8 cellular contexts compared by ENCODE assay signal in genomic region chr19:19191920-19192882, GRCh38. TPM values are rescaled to one million over a fixed set of nuclear protein-coding genes. Genes with fewer than 3 reads are reported as not detected.
A peak's percentile ranks its signal among the peaks of the same experiment; 100 is the strongest.
DNase-seq lines count a peak whose midpoint lies in the region; ATAC-seq, FAIRE-seq and TF ChIP-seq lines count a peak whose summit lies in the region.

Gene BORCS8 (minus strand): TSS chr19:19192152. CDS start chr19:19192117, 35 bp downstream.
Gene RFXANK (plus strand): TSS chr19:19192258. CDS start chr19:19193947, 1,689 bp downstream.

- H3K4me1 Mint-ChIP-seq in T-cell, result peaks cover 54 to 61% (median 54%) of the 10 kb centered on the region in 3 donors

- 0 to 1% (median 1%) methylated on average over 66 of the region's 66 CpGs for WGBS in adipose tissue, 3 donors
- 0 to 1% methylated on average over 63 to 66 of the region's 66 CpGs for WGBS in tibial nerve, 2 donors

- no peak for TF ChIP-seq CTCF in cardiac muscle cell (IDR thresholded peaks at IDR 0.05; ENCODE audit: low read depth, low read length)
- TF ChIP-seq CTCF in parathyroid adenoma (IDR thresholded peaks at IDR 0.05), result no peak
- peak in 2 of 5 experiments; percentile 38 to 40 for TF ChIP-seq CTCF in tibial nerve (IDR thresholded peaks at IDR 0.05)

- H3K9ac ChIP-seq in parathyroid adenoma, result peak within 1 kb of the TSS; percentile 83

- no peaks in the 10 kb centered on the region for H3K9me3 Mint-ChIP-seq in T-cell

- H3K4me3 Mint-ChIP-seq in T-cell, result peak within 1 kb of the TSS; percentile 96 to 98 (median 96)

- H3K36me3 Mint-ChIP-seq in T-cell, result peaks cover 8% of the 10 kb centered on the region

- ATAC-seq in HG02840 (IDR thresholded peaks at IDR 0.05; ENCODE audit: low FRiP score, unreplicated experiment), result peak; percentile 80
- peak; percentile 89 to 92 (median 91) for ATAC-seq in T-cell (replicated peaks in 1 of 4)

- peak; percentile 78 to 89 for TF ChIP-seq EP300 in tibial nerve (IDR thresholded peaks at IDR 0.05)

- H2AFZ ChIP-seq in parathyroid adenoma, result peak within 1 kb of the TSS; percentile 97

- H3K4me2 ChIP-seq in parathyroid adenoma (ENCODE audit: low read length), result peak within 1 kb of the TSS; percentile 100

- POLR2A ChIA-PET in T-cell (lab: Charles Lee), result interaction anchor here in 1 of 2 donors (0.7 to 0.9 kb wide), 2 partner anchors 11 kb away, joined by 3 read pairs; partner anchors contain the start of gene NR2C2AP

- H3K36me3 ChIP-seq in cardiac muscle cell (peaks cover 5% of the 10 kb centered on the region), parathyroid adenoma (ENCODE audit: control insufficient read depth, insufficient read depth, low read length) (no peaks in the 10 kb centered on the region), tibial nerve (peaks cover 0 to 23% (median 5%) of the 10 kb centered on the region in 3 donors)

- DNase-seq in GM12891 (ENCODE audit: insufficient read length, low spot score) (peak; percentile 97), NCI-H1436 treated with DMSO at 0.1 percent for 48 hours (lab: John Stamatoyannopoulos, UW) (peak; percentile 98), T-cell (peak; percentile 91 to 99 (median 98)), cardiac muscle cell (ENCODE audit: low read depth in 1 of 2, low spot score in 1 of 2) (peak; percentile 99 to 100), tibial nerve (ENCODE audit: low spot score in 2 of 2) (peak; percentile 99)

- H3K27me3 ChIP-seq in cardiac muscle cell (no peaks in the 10 kb centered on the region), parathyroid adenoma (ENCODE audit: control insufficient read depth, insufficient read depth, low read length) (no peaks in the 10 kb centered on the region), tibial nerve (no peaks in the 10 kb centered on the region)

- peaks cover 2% of the 10 kb centered on the region for H3K4me1 ChIP-seq in cardiac muscle cell (ENCODE audit: low read depth)
- H3K4me1 ChIP-seq in parathyroid adenoma, result peaks cover 5% of the 10 kb centered on the region
- H3K4me1 ChIP-seq in tibial nerve, result peaks cover 5 to 59% (median 36%) of the 10 kb centered on the region in 4 donors

- H3K79me2 ChIP-seq in parathyroid adenoma, result peaks cover 19% of the 10 kb centered on the region

- CTCF ChIA-PET in T-cell (lab: Charles Lee), result interaction anchor here (0.6 to 1.2 kb wide), 4 partner anchors 10 to 1226 kb away, joined by 3 to 6 read pairs (median 4); partner anchors contain the start of gene NR2C2AP (in 1 of the 2)

- TF ChIP-seq POLR2A in GM12891 (IDR thresholded peaks at IDR 0.05; ENCODE audit: low read depth, low read length), result peak; percentile 44; the same call in 1 of the 2 replicates
- peak in 1 of 2 donors; percentile 66 for TF ChIP-seq POLR2A in tibial nerve (IDR thresholded peaks at IDR 0.05)

- peak within 1 kb of the TSS; percentile 99 for H3K27ac Mint-ChIP-seq in T-cell

- H3K27me3 Mint-ChIP-seq in T-cell, result no peaks in the 10 kb centered on the region

- no peaks in the 10 kb centered on the region for H3K9me3 ChIP-seq in cardiac muscle cell (ENCODE audit: low read depth)
- H3K9me3 ChIP-seq in parathyroid adenoma (ENCODE audit: control insufficient read depth, low read length), result no peaks in the 10 kb centered on the region
- H3K9me3 ChIP-seq in tibial nerve, result no peaks in the 10 kb centered on the region

- peak within 1 kb of the TSS; percentile 92 for H3K4me3 ChIP-seq in cardiac muscle cell
- H3K4me3 ChIP-seq in parathyroid adenoma (ENCODE audit: low read depth, low read length), result peak within 1 kb of the TSS; percentile 99
- H3K4me3 ChIP-seq in tibial nerve, result peak within 1 kb of the TSS; percentile 72 to 78 (median 74)

- peak; percentile 99 for FAIRE-seq in GM12891 (lab: Jason Lieb, UNC)

- H3K27ac ChIP-seq in adipose tissue (ENCODE audit: low read depth, low read length), result peak within 1 kb of the TSS; percentile 14
- peak within 1 kb of the TSS; percentile 97 for H3K27ac ChIP-seq in cardiac muscle cell
- peak within 1 kb of the TSS; percentile 95 for H3K27ac ChIP-seq in parathyroid adenoma
- peak within 1 kb of the TSS; percentile 98 for H3K27ac ChIP-seq in tibial nerve

TF ChIP-seq in GM12891, 5 proteins besides CTCF, POLR2A, EP300 and RAD21:
- no peak for TF ChIP-seq PAX5 (IDR thresholded peaks at IDR 0.05; ENCODE audit: insufficient read depth, low read length, severe bottlenecking)
- 0 out of 2 replicates have a peak, but pooled peaks have one; percentile 43 for TF ChIP-seq POU2F2 (IDR thresholded peaks at IDR 0.05; ENCODE audit: low read depth, low read length)
- TF ChIP-seq SPI1 (IDR thresholded peaks at IDR 0.05; ENCODE audit: low read depth, low read length), result peak; percentile 3; the same call in 1 of the 2 replicates
- peak; percentile 59; the same call in 1 of the 2 replicates for TF ChIP-seq POLR2AphosphoS5 (IDR thresholded peaks at IDR 0.05; ENCODE audit: low read depth, low read length)
- peak; percentile 87 for TF ChIP-seq TAF1 (IDR thresholded peaks at IDR 0.05; ENCODE audit: low read depth, low read length)

RNA-seq across cellular contexts. Expression of gene BORCS8, which starts in this region (rescaled TPM):
- polyA plus RNA-seq in GM12891 (2012; ENCODE audit: low read depth, missing spikeins), result 14.7 TPM
- total RNA-seq in T-cell (10 to 100 TPM; 16.5 to 44.3 (median 35.5) TPM), cardiac muscle cell (24.7 and 28.7 TPM in 2 replicates), tibial nerve (10 to 100 TPM; 11.8 to 29.1 (median 18.8) TPM)
- polyA plus RNA-seq in adipose tissue (10 to 100 TPM; 12.4 to 37.7 (median 35.4) TPM), cardiac muscle cell (29.1 and 38.0 TPM in 2 replicates)

RNA-seq across cellular contexts. Expression of gene RFXANK, which starts in this region (rescaled TPM):
- 119 TPM for polyA plus RNA-seq in GM12891 (2012; ENCODE audit: low read depth, missing spikeins)
- total RNA-seq in T-cell, result 10 to 100 TPM; 63.8 to 92.8 (median 85.4) TPM
- polyA plus RNA-seq in adipose tissue, result 10 to 100 TPM; 41.8 to 93.6 (median 70.7) TPM
- 88.8 and 117 TPM in 2 replicates for total RNA-seq in cardiac muscle cell
- polyA plus RNA-seq in cardiac muscle cell, result 130 and 156 TPM in 2 replicates
- total RNA-seq in tibial nerve, result 10 to 100 TPM; 46.3 to 62.1 (median 56.8) TPM

Comparison
In these comparisons a context has a peak if more than half of its experiments do, and no peak if none do; other contexts are left out.
1. Peak in every context shown above with its lines: DNase-seq, ATAC-seq, H3K4me3 ChIP-seq and H3K27ac ChIP-seq.
2. H3K27ac ChIP-seq: peak in every context shown above with its lines; median percentile 98 in tibial nerve; 97 in cardiac muscle cell; 95 in parathyroid adenoma; 14 in adipose tissue.